Comparison of ENCODE assay signal across 9 cellular contexts in genomic region chr5:93800988-93801811, GRCh38. TPM values are rescaled to one million over a fixed set of nuclear protein-coding genes. Genes with fewer than 3 reads are reported as not detected.
DNase-seq lines count a peak whose midpoint lies in the region; ATAC-seq and TF ChIP-seq lines count a peak whose summit lies in the region.
"Had no signal": no experiment of that assay in that cellular context is flagged by ENCODE, and none has a peak within 500 bp of the region (broad histone marks: within the 10 kb centered on the region; RNA-seq: fewer than 3 reads in every experiment).

No MANE protein-coding gene starts in this region.

- H3K4me3 Mint-ChIP-seq in CD4-positive, CD25-positive, alpha-beta regulatory T cell: no peak overlapping the region

- no peak for ATAC-seq in CD4-positive, CD25-positive, alpha-beta regulatory T cell (ENCODE audit: low read depth in 2 of 2)
- peak; percentile 71 for ATAC-seq in HG03342 (IDR thresholded peaks at IDR 0.05; ENCODE audit: unreplicated experiment)
- ATAC-seq in GM21447 (IDR thresholded peaks at IDR 0.05; ENCODE audit: unreplicated experiment): no peak

- no peaks in the 10 kb centered on the region for H3K36me3 ChIP-seq in CD4-positive, CD25-positive, alpha-beta regulatory T cell (ENCODE audit: control insufficient read depth, insufficient read depth, low read length)
- H3K36me3 ChIP-seq in colonic mucosa: no peaks in the 10 kb centered on the region

- H3K36me3 Mint-ChIP-seq in CD4-positive, CD25-positive, alpha-beta regulatory T cell: peaks cover 2% of the 10 kb centered on the region

- TF ChIP-seq CTCF in GM12875 (IDR thresholded peaks at IDR 0.05; ENCODE audit: borderline replicate concordance, insufficient read depth, low read depth, low read length) (peak; percentile 25; the same call in 1 of the 2 replicates), colonic mucosa (IDR thresholded peaks at IDR 0.05) (peak; percentile 52)

- H3K27ac Mint-ChIP-seq in CD4-positive, CD25-positive, alpha-beta regulatory T cell: no peak overlapping the region

- H3K9me3 Mint-ChIP-seq in CD4-positive, CD25-positive, alpha-beta regulatory T cell: no peaks in the 10 kb centered on the region

- no peaks in the 10 kb centered on the region for H3K9me3 ChIP-seq in CD4-positive, CD25-positive, alpha-beta regulatory T cell (ENCODE audit: control insufficient read depth in 2 of 2, low read length in 2 of 2)
- H3K9me3 ChIP-seq in colonic mucosa: no peaks in the 10 kb centered on the region

- DNase-seq in CD4-positive, CD25-positive, alpha-beta regulatory T cell: peak in 2 of 3 donors; percentile 46 to 63
- DNase-seq in NCI-H526 treated with DMSO at 0.1 percent for 48 hours (lab: John Stamatoyannopoulos, UW): peak; percentile 26
- DNase-seq in colonic mucosa: peak; percentile 39
- DNase-seq in medulla oblongata (ENCODE audit: extremely low spot score): peak; percentile 82
- no peak for DNase-seq in GM19238 (ENCODE audit: insufficient read length, low spot score)

- intact Hi-C loops in colonic mucosa (cut with DNase I): loop anchor here (10.0 kb wide), 1 partner anchor 196 kb away; no protein-coding TSS in a partner anchor

- no peak overlapping the region for H3K9ac ChIP-seq in colonic mucosa (ENCODE audit: low read depth in 2 of 2, low read length in 2 of 2)

- no peaks in the 10 kb centered on the region for H3K27me3 Mint-ChIP-seq in CD4-positive, CD25-positive, alpha-beta regulatory T cell

- no peaks in the 10 kb centered on the region for H3K27me3 ChIP-seq in CD4-positive, CD25-positive, alpha-beta regulatory T cell (ENCODE audit: control insufficient read depth, insufficient read depth, low read length)
- no peaks in the 10 kb centered on the region for H3K27me3 ChIP-seq in colonic mucosa

- no peaks in the 10 kb centered on the region for H3K4me1 ChIP-seq in CD4-positive, CD25-positive, alpha-beta regulatory T cell (ENCODE audit: control insufficient read depth, insufficient read depth, low read length, poor library complexity, severe bottlenecking)
- H3K4me1 ChIP-seq in colonic mucosa: no peaks in the 10 kb centered on the region

- peaks cover 0 to 5% (median 0%) of the 10 kb centered on the region in 4 donors for H3K4me1 Mint-ChIP-seq in CD4-positive, CD25-positive, alpha-beta regulatory T cell

- no peak overlapping the region for H3K4me3 ChIP-seq in CD4-positive, CD25-positive, alpha-beta regulatory T cell (ENCODE audit: low read depth, low read length)
- H3K4me3 ChIP-seq in GM12875 (ENCODE audit: low read depth, low read length): no peak overlapping the region
- H3K4me3 ChIP-seq in colonic mucosa: no peak overlapping the region
- H3K4me3 ChIP-seq: skin epidermis had no signal

- no peak overlapping the region for H3K27ac ChIP-seq in CD4-positive, CD25-positive, alpha-beta regulatory T cell (ENCODE audit: insufficient read depth, low read length, poor library complexity, severe bottlenecking)
- no peak overlapping the region for H3K27ac ChIP-seq in colonic mucosa
- H3K27ac ChIP-seq: skin epidermis had no signal

RNA-seq across cellular contexts. Expression of gene POU5F2, which starts 59.8 kb away (rescaled TPM):
- total RNA-seq in CD4-positive, CD25-positive, alpha-beta regulatory T cell: 4.2 TPM
- polyA plus RNA-seq in CD4-positive, CD25-positive, alpha-beta regulatory T cell: under 1 TPM; 0.14 to 0.48 (median 0.16) TPM
- under 1 TPM; 0.37 to 0.94 TPM for total RNA-seq in colonic mucosa
